In genomic region chr3:185403002-185403401, GRCh38 we compare ENCODE assay signal across 17 cellular contexts. TPM values are rescaled to one million over a fixed set of nuclear protein-coding genes. Genes with fewer than 3 reads are reported as not detected.
DNase-seq lines count a peak whose midpoint lies in the region; ATAC-seq and TF ChIP-seq lines count a peak whose summit lies in the region.
"Had no signal": no experiment of that assay in that cellular context is flagged by ENCODE, and none has a peak within 500 bp of the region (broad histone marks: within the 10 kb centered on the region; RNA-seq: fewer than 3 reads in every experiment).

No MANE protein-coding gene starts in this region.

- H3K4me1 ChIP-seq in BE2C: peaks cover 26% of the 10 kb centered on the region
- no peaks in the 10 kb centered on the region; the same call in 1 of the 2 replicates for H3K4me1 ChIP-seq in PC-3 (ENCODE audit: insufficient read depth, low read length)

- H3K27ac ChIP-seq in dorsolateral prefrontal cortex (peak overlapping the region in 31 of 59 donors; percentile 7 to 83 (median 41)), PC-3 (ENCODE audit: low read length) (no peak overlapping the region)
- H3K27ac ChIP-seq: GM23248, PC-9, SJCRH30 had no signal

- H3K27me3 Mint-ChIP-seq in mesothelial cell of epicardium (ENCODE audit: low read depth): no peaks in the 10 kb centered on the region
- no peaks in the 10 kb centered on the region for H3K27me3 Mint-ChIP-seq in stimulated activated naive CD8-positive, alpha-beta T cell treated with anti-CD3 and anti-CD28 coated beads, Interleukin-15, amount 100 ng/mL, for 72 hours

- H3K79me2 ChIP-seq in PC-3 (ENCODE audit: low read length): no peaks in the 10 kb centered on the region

- no peak for TF ChIP-seq CTCF in BE2C (IDR thresholded peaks at IDR 0.05; ENCODE audit: low read depth, low read length)
- no peak for TF ChIP-seq CTCF in dorsolateral prefrontal cortex (IDR thresholded peaks at IDR 0.05 in 54 of 56, conservative IDR thresholded peaks at IDR 0.05 in 2 of 56; ENCODE audit: low read depth in 1 of 56, partially characterized antibody in 56 of 56)
- no peak for TF ChIP-seq CTCF in mesothelial cell of epicardium (IDR thresholded peaks at IDR 0.05; ENCODE audit: unreplicated experiment)
- no peak for TF ChIP-seq CTCF in PC-3 (conservative IDR thresholded peaks at IDR 0.05; ENCODE audit: low read depth, low read length)

- H3F3A ChIP-seq in PC-3 (ENCODE audit: low read length, unreplicated experiment): no peaks in the 10 kb centered on the region

- H3K4me3 ChIP-seq in BE2C (ENCODE audit: low read depth, low read length) (peak overlapping the region; percentile 6; the same call in 1 of the 2 replicates), dorsolateral prefrontal cortex (peak overlapping the region in 4 of 59 donors; percentile 0 to 28 (median 11)), PC-3 (ENCODE audit: low read length) (no peak overlapping the region)
- H3K4me3 ChIP-seq: GM23248, PC-9, SJCRH30 had no signal

- H3K9ac ChIP-seq in PC-3 (ENCODE audit: low read length): no peak overlapping the region
- H3K9ac ChIP-seq: GM23248 had no signal

- peak overlapping the region; percentile 21 for H3K27ac Mint-ChIP-seq in mesothelial cell of epicardium
- no peak overlapping the region for H3K27ac Mint-ChIP-seq in stimulated activated naive CD8-positive, alpha-beta T cell treated with anti-CD3 and anti-CD28 coated beads, Interleukin-15, amount 100 ng/mL, for 72 hours
- H3K27ac Mint-ChIP-seq: CD4-positive, CD25-positive, alpha-beta regulatory T cell had no signal

- H3K36me3 Mint-ChIP-seq in mesothelial cell of epicardium: no peaks in the 10 kb centered on the region
- H3K36me3 Mint-ChIP-seq: CD4-positive, CD25-positive, alpha-beta regulatory T cell had no signal

- H3K9me3 ChIP-seq in BE2C (no peaks in the 10 kb centered on the region), PC-3 (ENCODE audit: low read length) (no peaks in the 10 kb centered on the region)
- H3K9me3 ChIP-seq: SJCRH30 had no signal

- peaks cover 19% of the 10 kb centered on the region for H3K4me1 Mint-ChIP-seq in mesothelial cell of epicardium
- no peaks in the 10 kb centered on the region for H3K4me1 Mint-ChIP-seq in stimulated activated naive CD8-positive, alpha-beta T cell treated with anti-CD3 and anti-CD28 coated beads, Interleukin-15, amount 100 ng/mL, for 72 hours
- H3K4me1 Mint-ChIP-seq: CD4-positive, CD25-positive, alpha-beta regulatory T cell had no signal

- no peak for DNase-seq in BE2C
- DNase-seq in SK-N-DZ (ENCODE audit: low spot score): peak; percentile 84
- no peak for DNase-seq in dorsolateral prefrontal cortex
- no peak for DNase-seq in mesothelial cell of epicardium (ENCODE audit: low spot score in 2 of 2, unreplicated experiment in 2 of 2)
- DNase-seq in stimulated activated naive CD8-positive, alpha-beta T cell treated with anti-CD3 and anti-CD28 coated beads, Interleukin-15, amount 100 ng/mL, for 72 hours: no peak
- no peak for DNase-seq in PC-3
- DNase-seq in SKM-1 (lab: John Stamatoyannopoulos, UW; ENCODE audit: unreplicated experiment): no peak
- DNase-seq: 8988T; ACHN; CD4-positive, CD25-positive, alpha-beta regulatory T cell; DND-41; H7; Karpas-422; PC-9 had no signal

- ATAC-seq in GM18519 (IDR thresholded peaks at IDR 0.05; ENCODE audit: low FRiP score, unreplicated experiment) (no peak), PC-3 (no peak)
- no peak for ATAC-seq in stimulated activated naive CD8-positive, alpha-beta T cell treated with anti-CD3 and anti-CD28 coated beads, Interleukin-15, amount 100 ng/mL, for 72 hours

- no peak overlapping the region for H2AFZ ChIP-seq in PC-3 (ENCODE audit: low read length)
- H2AFZ ChIP-seq: GM23248, PC-9 had no signal

- CTCF ChIA-PET in PC-3 (lab: Charles Lee): no interaction called here

- H3K9me3 Mint-ChIP-seq in mesothelial cell of epicardium: no peaks in the 10 kb centered on the region
- H3K9me3 Mint-ChIP-seq in stimulated activated naive CD8-positive, alpha-beta T cell treated with anti-CD3 and anti-CD28 coated beads, Interleukin-15, amount 100 ng/mL, for 72 hours: no peaks in the 10 kb centered on the region

- no peaks in the 10 kb centered on the region for H4K20me1 ChIP-seq in PC-3 (ENCODE audit: low read length)

- H3K27me3 ChIP-seq in BE2C: no peaks in the 10 kb centered on the region
- no peaks in the 10 kb centered on the region for H3K27me3 ChIP-seq in dorsolateral prefrontal cortex
- H3K27me3 ChIP-seq in PC-3 (ENCODE audit: low read length): no peaks in the 10 kb centered on the region
- H3K27me3 ChIP-seq: SJCRH30 had no signal

- H3K4me3 Mint-ChIP-seq in mesothelial cell of epicardium: no peak overlapping the region
- no peak overlapping the region for H3K4me3 Mint-ChIP-seq in stimulated activated naive CD8-positive, alpha-beta T cell treated with anti-CD3 and anti-CD28 coated beads, Interleukin-15, amount 100 ng/mL, for 72 hours
- H3K4me3 Mint-ChIP-seq: CD4-positive, CD25-positive, alpha-beta regulatory T cell had no signal

- no peaks in the 10 kb centered on the region for H3K9me2 ChIP-seq in PC-3 (replicated peaks; ENCODE audit: low read length)

- H3K36me3 ChIP-seq in BE2C: no peaks in the 10 kb centered on the region
- H3K36me3 ChIP-seq in PC-3 (ENCODE audit: low read depth, low read length): no peaks in the 10 kb centered on the region
- H3K36me3 ChIP-seq: SJCRH30 had no signal

- intact Hi-C loops in dorsolateral prefrontal cortex (cut with DNase I) (no loop called here), PC-3 (cut with micrococcal nuclease) (no loop called here)

- H3K4me2 ChIP-seq in PC-3 (ENCODE audit: low read length): no peak overlapping the region
- H3K4me2 ChIP-seq: PC-9 had no signal

- POLR2A ChIA-PET in PC-3 (lab: Charles Lee; ENCODE audit: unreplicated experiment): no interaction called here

- no TSS peak for BruUV-seq in PC-3 (replicated peaks; lab: Mats Ljungman, UMichigan)

RNA-seq across cellular contexts. Expression of gene MAP3K13, which starts 40.1 kb away (rescaled TPM):
- polyA plus RNA-seq in BE2C (2012; ENCODE audit: insufficient read depth, insufficient read length, low read depth): 10.3 TPM
- polyA plus RNA-seq in SK-N-DZ (2014; cell fraction: cytosol; rRNA removed): 34.4 and 39.0 TPM in 2 replicates
- 6.9 and 10.4 TPM in 2 replicates for polyA plus RNA-seq in SK-N-DZ (2014; cell fraction: nucleus; rRNA removed)
- 10 to 100 TPM; 30.8 to 75.4 (median 54.1) TPM for total RNA-seq in dorsolateral prefrontal cortex
- total RNA-seq in mesothelial cell of epicardium: 40.3 to 42.7 TPM (median 40.3 TPM) in 3 replicates
- total RNA-seq in PC-3 (2014; rRNA removed): 24.0 and 24.4 TPM in 2 replicates
- total RNA-seq: H7 had no signal
